In the genomic region with DNA sequence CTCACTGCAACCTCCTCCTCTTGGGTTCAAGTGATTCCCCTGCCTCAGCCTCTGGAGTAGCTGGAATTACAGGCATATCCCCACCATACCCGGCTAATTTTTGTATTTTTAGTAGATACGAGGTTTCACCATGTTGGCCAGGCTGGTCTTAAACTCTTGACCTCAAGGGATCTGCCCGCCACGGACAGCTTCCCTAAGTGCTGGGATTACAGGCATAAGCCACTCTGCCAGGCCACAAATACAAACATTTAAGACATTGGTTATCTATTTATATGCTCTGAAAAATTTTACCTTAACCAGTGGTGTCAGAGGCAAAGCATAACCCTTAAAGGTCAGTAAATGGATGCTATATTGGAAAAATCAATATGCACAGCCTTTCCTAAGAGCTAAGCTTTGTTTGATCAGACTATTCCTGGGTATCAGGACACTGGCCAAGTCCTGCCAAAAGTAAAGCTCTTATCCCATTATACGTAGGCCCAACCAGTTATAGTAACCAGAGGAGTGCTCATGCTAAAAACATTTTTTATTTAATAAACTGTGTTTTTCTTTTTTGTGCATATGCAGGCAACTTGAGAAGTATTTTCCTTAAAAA, we compare ENCODE assay signal across 19 cellular contexts. TPM values are rescaled to one million over a fixed set of nuclear protein-coding genes. Genes with fewer than 3 reads are reported as not detected.
DNase-seq lines count a peak whose midpoint lies in the region; ATAC-seq and TF ChIP-seq lines count a peak whose summit lies in the region.
"Had no signal": no experiment of that assay in that cellular context is flagged by ENCODE, and none has a peak within 500 bp of the region (broad histone marks: within the 10 kb centered on the region; RNA-seq: fewer than 3 reads in every experiment).

No MANE protein-coding gene starts in this region.

- ATAC-seq in left ventricle myocardium superior, result peak; percentile 83
- no peak for ATAC-seq in Right ventricle myocardium inferior
- peak; percentile 86 for ATAC-seq in left lobe of liver
- no peak for ATAC-seq in CD4-positive, alpha-beta T cell (ENCODE audit: poor library complexity)
- no peak for ATAC-seq in activated T-helper 17 cell treated with anti-CD3 and anti-CD28 coated beads, Interleukin-2, amount 50 U/mL, for 72 hours (replicated peaks)

- no peak overlapping the region for H3K4me3 Mint-ChIP-seq in CD4-positive, alpha-beta T cell
- no peak overlapping the region for H3K4me3 Mint-ChIP-seq in activated T-helper 17 cell treated with anti-CD3 and anti-CD28 coated beads, Interleukin-2, amount 50 U/mL, for 72 hours

- intact Hi-C loops in left ventricle myocardium superior (cut with micrococcal nuclease), result no loop called here
- intact Hi-C loops in Right ventricle myocardium inferior (cut with DNase I), result no loop called here
- intact Hi-C loops in CD4-positive, alpha-beta T cell (cut with DNase I, micrococcal nuclease), result no loop called here

- no peak overlapping the region for H3K27ac Mint-ChIP-seq in CD4-positive, alpha-beta T cell
- no peak overlapping the region for H3K27ac Mint-ChIP-seq in activated T-helper 17 cell treated with anti-CD3 and anti-CD28 coated beads, Interleukin-2, amount 50 U/mL, for 72 hours

- H3K4me1 Mint-ChIP-seq in CD4-positive, alpha-beta T cell (ENCODE audit: low read depth), result no peaks in the 10 kb centered on the region
- no peaks in the 10 kb centered on the region for H3K4me1 Mint-ChIP-seq in activated T-helper 17 cell treated with anti-CD3 and anti-CD28 coated beads, Interleukin-2, amount 50 U/mL, for 72 hours

- DNase-seq in DMS153 (lab: John Stamatoyannopoulos, UW) (peak; percentile 42), DMS153 treated with DMSO at 0.1 percent for 48 hours (lab: John Stamatoyannopoulos, UW; ENCODE audit: unreplicated experiment) (no peak), left ventricle myocardium superior (no peak), Right ventricle myocardium inferior (ENCODE audit: missing footprints) (no peak), left lobe of liver (ENCODE audit: low spot score) (no peak)
- DNase-seq in CD4-positive, alpha-beta T cell, result no peak
- no peak for DNase-seq in stimulated activated CD4-positive, alpha-beta T cell treated with anti-CD3 and anti-CD28 coated beads, Interleukin-4, amount 100 ng/mL, for 4 hours
- DNase-seq: AML-193, DMS 273 treated with DMSO at 0.1 percent for 48 hours, EL, HCEC 1CT, IMR-90, NCI-H1105 treated with DMSO at 0.1 percent for 48 hours, NCI-H1694, NCI-H446 treated with DMSO at 0.1 percent for 48 hours had no signal

- no peaks in the 10 kb centered on the region for H3K36me3 Mint-ChIP-seq in CD4-positive, alpha-beta T cell (ENCODE audit: low read depth)
- no peaks in the 10 kb centered on the region for H3K36me3 Mint-ChIP-seq in activated T-helper 17 cell treated with anti-CD3 and anti-CD28 coated beads, Interleukin-2, amount 50 U/mL, for 72 hours (ENCODE audit: low read depth)

- POLR2A ChIA-PET in CD4-positive, alpha-beta T cell (lab: Charles Lee), result no interaction called here

- TF ChIP-seq CTCF in CD4-positive, alpha-beta T cell (IDR thresholded peaks at IDR 0.05), result no peak

- CTCF ChIA-PET in CD4-positive, alpha-beta T cell (lab: Charles Lee), result no interaction called here

- H3K27ac ChIP-seq in CD4-positive, alpha-beta T cell (ENCODE audit: low read depth, low read length), result no peak overlapping the region
- H3K27ac ChIP-seq: 22Rv1, C4-2B, SJSA1 had no signal

- no peaks in the 10 kb centered on the region for H3K9me3 ChIP-seq in CD4-positive, alpha-beta T cell (ENCODE audit: control insufficient read depth, low read length)
- H3K9me3 ChIP-seq: SJSA1 had no signal

- no peaks in the 10 kb centered on the region for H3K9me3 Mint-ChIP-seq in CD4-positive, alpha-beta T cell
- H3K9me3 Mint-ChIP-seq in activated T-helper 17 cell treated with anti-CD3 and anti-CD28 coated beads, Interleukin-2, amount 50 U/mL, for 72 hours, result no peaks in the 10 kb centered on the region

- no peaks in the 10 kb centered on the region for H3K27me3 ChIP-seq in CD4-positive, alpha-beta T cell (ENCODE audit: control insufficient read depth, insufficient read depth, low read length)
- H3K27me3 ChIP-seq: SJSA1 had no signal

- H3K27me3 Mint-ChIP-seq in CD4-positive, alpha-beta T cell, result peaks cover 7% of the 10 kb centered on the region
- H3K27me3 Mint-ChIP-seq in activated T-helper 17 cell treated with anti-CD3 and anti-CD28 coated beads, Interleukin-2, amount 50 U/mL, for 72 hours, result peaks cover 5% of the 10 kb centered on the region

RNA-seq across cellular contexts. Expression of gene STARD13, which starts 56.4 kb away (rescaled TPM):
- total RNA-seq in left ventricle myocardium superior (41.1 TPM), Right ventricle myocardium inferior (36.4 TPM), left lobe of liver (14.1 TPM)
- not detected for total RNA-seq in CD4-positive, alpha-beta T cell
- 1 to 10 TPM; 1.1 to 2.3 TPM for total RNA-seq in activated T-helper 17 cell treated with anti-CD3 and anti-CD28 coated beads, Interleukin-2, amount 50 U/mL, for 72 hours

Comparison
In these comparisons a context has a peak if more than half of its experiments do, and no peak if none do; other contexts are left out.
1. ATAC-seq: peak in left ventricle myocardium superior (single experiment) and left lobe of liver (single experiment); none in Right ventricle myocardium inferior (single experiment), CD4-positive, alpha-beta T cell (single experiment) and activated T-helper 17 cell treated with anti-CD3 and anti-CD28 coated beads, Interleukin-2, amount 50 U/mL, for 72 hours (single experiment).